ENCODE assay signal across 1 cellular context in the genomic region with DNA sequence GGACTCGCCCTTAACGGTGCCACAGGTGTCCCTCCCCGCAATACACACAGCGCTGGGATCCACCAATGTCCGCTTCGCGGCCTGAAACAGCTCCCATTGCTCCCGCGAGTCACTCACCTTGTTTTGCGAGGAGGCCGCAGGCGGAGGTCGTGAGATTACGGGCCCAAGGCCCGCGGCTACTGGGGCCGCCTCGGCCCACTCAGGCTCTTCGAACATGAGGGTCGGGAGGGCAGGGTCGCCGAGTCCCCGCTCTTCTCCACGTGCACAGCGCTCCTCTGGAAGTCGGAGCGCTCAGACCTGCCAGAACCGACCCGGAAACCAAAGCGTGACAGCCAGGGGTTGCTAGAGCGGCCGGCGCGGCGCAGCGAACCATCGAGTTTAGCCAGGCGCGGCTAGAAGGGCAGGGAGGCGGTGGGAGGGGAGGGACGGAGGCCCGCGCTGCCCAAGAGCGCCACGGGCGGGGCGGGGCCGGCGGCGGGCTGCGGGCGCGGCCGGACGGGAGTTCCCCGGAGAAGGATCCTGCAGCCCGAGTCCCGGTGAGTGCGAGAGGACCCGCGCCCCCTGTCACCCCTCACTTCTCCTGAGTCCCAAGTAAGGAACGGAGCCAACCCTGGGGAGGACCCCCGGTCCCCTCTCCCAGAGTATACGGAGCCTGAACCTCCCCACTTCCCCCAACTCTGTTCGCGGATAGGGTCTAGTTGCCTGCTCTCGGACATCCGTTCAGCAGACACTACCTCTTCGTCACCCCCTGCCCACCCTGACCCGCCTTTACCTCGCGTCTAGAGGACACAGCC.
TF ChIP-seq lines count a peak whose summit lies in the region.

A gene (plus strand): TSS at position 488 of the 794 bp plus-strand sequence. CDS start 498 bp downstream, outside the sequence.
A gene (minus strand): TSS at position 330 of the 794 bp plus-strand sequence. CDS start 114 bp downstream, at position 216.

TF ChIP-seq in HEK293, 187 proteins besides CTCF, POLR2A, EP300 and RAD21 (continued from another document):
- TF ChIP-seq ZBTB1 (tag by site-specific recombination; IDR thresholded peaks at IDR 0.05) (no peak), ZIC2 (tag by site-specific recombination; IDR thresholded peaks at IDR 0.05) (peak; percentile 57; the same call in 1 of the 2 replicates), ZNF302 (tag by site-specific recombination; IDR thresholded peaks at IDR 0.05; ENCODE audit: low read depth) (no peak), SETDB1 (IDR thresholded peaks at IDR 0.05; ENCODE audit: insufficient read length, low read length) (no peak), ZNF239 (tag by site-specific recombination; IDR thresholded peaks at IDR 0.05) (no peak), SP3 (tag by site-specific recombination; IDR thresholded peaks at IDR 0.05) (peak; percentile 71), GLI4 (tag by site-specific recombination; IDR thresholded peaks at IDR 0.05) (no peak), ZNF266 (tag by site-specific recombination; IDR thresholded peaks at IDR 0.05; ENCODE audit: low read depth) (no peak), SP2 (tag by site-specific recombination; IDR thresholded peaks at IDR 0.05) (peak; percentile 70), ZNF311 (tag by site-specific recombination; IDR thresholded peaks at IDR 0.05; ENCODE audit: borderline replicate concordance) (no peak), KLF7 (tag by site-specific recombination; IDR thresholded peaks at IDR 0.05; ENCODE audit: borderline replicate concordance) (0 out of 2 replicates have a peak, but pooled peaks have one; percentile 55), ZNF426 (tag by site-specific recombination; IDR thresholded peaks at IDR 0.05) (no peak), ZNF48 (tag by site-specific recombination; IDR thresholded peaks at IDR 0.05) (no peak), ZNF132 (tag by site-specific recombination; IDR thresholded peaks at IDR 0.05; ENCODE audit: borderline replicate concordance) (no peak), ZNF121 (tag by site-specific recombination; IDR thresholded peaks at IDR 0.05) (no peak), ZNF701 (tag by site-specific recombination; IDR thresholded peaks at IDR 0.05) (no peak), KLF8 (tag by site-specific recombination; IDR thresholded peaks at IDR 0.05) (peak; percentile 88), YY1 (tag by site-specific recombination; IDR thresholded peaks at IDR 0.05) (peak; percentile 60; the same call in 1 of the 2 replicates), ZNF600 (tag by site-specific recombination; IDR thresholded peaks at IDR 0.05) (peak; percentile 84)
- TF ChIP-seq, protein P1, sequence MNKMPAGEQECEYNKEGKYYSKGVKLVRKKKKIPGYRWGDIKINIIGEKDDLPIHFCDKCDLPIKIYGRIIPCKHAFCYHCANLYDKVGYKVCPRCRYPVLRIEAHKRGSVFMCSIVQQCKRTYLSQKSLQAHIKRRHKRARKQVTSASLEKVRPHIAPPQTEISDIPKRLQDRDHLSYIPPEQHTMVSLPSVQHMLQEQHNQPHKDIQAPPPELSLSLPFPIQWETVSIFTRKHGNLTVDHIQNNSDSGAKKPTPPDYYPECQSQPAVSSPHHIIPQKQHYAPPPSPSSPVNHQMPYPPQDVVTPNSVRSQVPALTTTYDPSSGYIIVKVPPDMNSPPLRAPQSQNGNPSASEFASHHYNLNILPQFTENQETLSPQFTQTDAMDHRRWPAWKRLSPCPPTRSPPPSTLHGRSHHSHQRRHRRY (tag by site-specific recombination; IDR thresholded peaks at IDR 0.05) = no peak
- TF ChIP-seq, protein P2, sequence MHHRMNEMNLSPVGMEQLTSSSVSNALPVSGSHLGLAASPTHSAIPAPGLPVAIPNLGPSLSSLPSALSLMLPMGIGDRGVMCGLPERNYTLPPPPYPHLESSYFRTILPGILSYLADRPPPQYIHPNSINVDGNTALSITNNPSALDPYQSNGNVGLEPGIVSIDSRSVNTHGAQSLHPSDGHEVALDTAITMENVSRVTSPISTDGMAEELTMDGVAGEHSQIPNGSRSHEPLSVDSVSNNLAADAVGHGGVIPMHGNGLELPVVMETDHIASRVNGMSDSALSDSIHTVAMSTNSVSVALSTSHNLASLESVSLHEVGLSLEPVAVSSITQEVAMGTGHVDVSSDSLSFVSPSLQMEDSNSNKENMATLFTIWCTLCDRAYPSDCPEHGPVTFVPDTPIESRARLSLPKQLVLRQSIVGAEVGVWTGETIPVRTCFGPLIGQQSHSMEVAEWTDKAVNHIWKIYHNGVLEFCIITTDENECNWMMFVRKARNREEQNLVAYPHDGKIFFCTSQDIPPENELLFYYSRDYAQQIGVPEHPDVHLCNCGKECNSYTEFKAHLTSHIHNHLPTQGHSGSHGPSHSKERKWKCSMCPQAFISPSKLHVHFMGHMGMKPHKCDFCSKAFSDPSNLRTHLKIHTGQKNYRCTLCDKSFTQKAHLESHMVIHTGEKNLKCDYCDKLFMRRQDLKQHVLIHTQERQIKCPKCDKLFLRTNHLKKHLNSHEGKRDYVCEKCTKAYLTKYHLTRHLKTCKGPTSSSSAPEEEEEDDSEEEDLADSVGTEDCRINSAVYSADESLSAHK (tag by site-specific recombination; IDR thresholded peaks at IDR 0.05) = no peak
- TF ChIP-seq, protein P3, sequence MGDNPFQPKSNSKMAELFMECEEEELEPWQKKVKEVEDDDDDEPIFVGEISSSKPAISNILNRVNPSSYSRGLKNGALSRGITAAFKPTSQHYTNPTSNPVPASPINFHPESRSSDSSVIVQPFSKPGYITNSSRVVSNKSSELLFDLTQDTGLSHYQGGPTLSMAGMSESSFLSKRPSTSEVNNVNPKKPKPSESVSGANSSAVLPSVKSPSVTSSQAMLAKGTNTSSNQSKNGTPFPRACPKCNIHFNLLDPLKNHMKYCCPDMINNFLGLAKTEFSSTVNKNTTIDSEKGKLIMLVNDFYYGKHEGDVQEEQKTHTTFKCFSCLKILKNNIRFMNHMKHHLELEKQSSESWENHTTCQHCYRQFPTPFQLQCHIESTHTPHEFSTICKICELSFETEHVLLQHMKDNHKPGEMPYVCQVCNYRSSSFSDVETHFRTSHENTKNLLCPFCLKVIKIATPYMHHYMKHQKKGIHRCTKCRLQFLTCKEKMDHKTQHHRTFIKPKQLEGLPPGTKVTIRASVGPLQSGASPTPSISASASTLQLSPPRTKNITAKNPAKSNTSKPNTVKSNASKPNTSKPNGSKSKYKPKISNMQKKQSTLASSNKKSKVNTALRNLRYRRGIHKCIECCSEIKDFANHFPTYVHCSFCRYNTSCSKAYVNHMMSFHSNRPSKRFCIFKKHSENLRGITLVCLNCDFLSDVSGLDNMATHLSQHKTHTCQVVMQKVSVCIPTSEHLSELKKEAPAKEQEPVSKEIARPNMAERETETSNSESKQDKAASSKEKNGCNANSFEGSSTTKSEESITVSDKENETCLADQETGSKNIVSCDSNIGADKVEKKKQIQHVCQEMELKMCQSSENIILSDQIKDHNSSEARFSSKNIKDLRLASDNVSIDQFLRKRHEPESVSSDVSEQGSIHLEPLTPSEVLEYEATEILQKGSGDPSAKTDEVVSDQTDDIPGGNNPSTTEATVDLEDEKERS (tag by site-specific recombination; IDR thresholded peaks at IDR 0.05) = no peak
